In genomic region chr1:227245613-227246320, GRCh38 we compare ENCODE assay signal across 1 cellular context.
TF ChIP-seq lines count a peak whose summit lies in the region.

No MANE protein-coding gene starts in this region.

TF ChIP-seq in WTC11, 78 proteins besides CTCF, POLR2A, EP300 and RAD21 (continued from another document):
- TF ChIP-seq ARID4B (CRISPR knock-in tag; IDR thresholded peaks at IDR 0.05; ENCODE audit: borderline replicate concordance): no peak
- TF ChIP-seq ZNF512 (CRISPR knock-in tag; IDR thresholded peaks at IDR 0.05; ENCODE audit: borderline replicate concordance): no peak
- no peak for TF ChIP-seq GRHL2 (CRISPR knock-in tag; IDR thresholded peaks at IDR 0.05; ENCODE audit: insufficient replicate concordance, severe bottlenecking)
- no peak for TF ChIP-seq ZNF416 (CRISPR knock-in tag; IDR thresholded peaks at IDR 0.05)
- no peak for TF ChIP-seq ZNF232 (CRISPR knock-in tag; IDR thresholded peaks at IDR 0.05)
- TF ChIP-seq CREM (CRISPR knock-in tag; IDR thresholded peaks at IDR 0.05): no peak
- no peak for TF ChIP-seq USF2 (CRISPR knock-in tag; IDR thresholded peaks at IDR 0.05)
- no peak for TF ChIP-seq FOXP1 (CRISPR knock-in tag; IDR thresholded peaks at IDR 0.05; ENCODE audit: borderline replicate concordance)
- no peak for TF ChIP-seq E2F4 (CRISPR knock-in tag; IDR thresholded peaks at IDR 0.05; ENCODE audit: borderline replicate concordance, low read depth)
- no peak for TF ChIP-seq ATF2 (CRISPR knock-in tag; IDR thresholded peaks at IDR 0.05; ENCODE audit: borderline replicate concordance, low read depth)
- no peak for TF ChIP-seq GABPB1 (CRISPR knock-in tag; IDR thresholded peaks at IDR 0.05)
- TF ChIP-seq ZNF263 (CRISPR knock-in tag; IDR thresholded peaks at IDR 0.05; ENCODE audit: low read depth): no peak
- TF ChIP-seq ZBTB21 (CRISPR knock-in tag; IDR thresholded peaks at IDR 0.05; ENCODE audit: borderline replicate concordance): no peak
TF ChIP-seq in WTC11: peak in this region for 0.
